23 cellular contexts compared by ENCODE assay signal in the genomic region with DNA sequence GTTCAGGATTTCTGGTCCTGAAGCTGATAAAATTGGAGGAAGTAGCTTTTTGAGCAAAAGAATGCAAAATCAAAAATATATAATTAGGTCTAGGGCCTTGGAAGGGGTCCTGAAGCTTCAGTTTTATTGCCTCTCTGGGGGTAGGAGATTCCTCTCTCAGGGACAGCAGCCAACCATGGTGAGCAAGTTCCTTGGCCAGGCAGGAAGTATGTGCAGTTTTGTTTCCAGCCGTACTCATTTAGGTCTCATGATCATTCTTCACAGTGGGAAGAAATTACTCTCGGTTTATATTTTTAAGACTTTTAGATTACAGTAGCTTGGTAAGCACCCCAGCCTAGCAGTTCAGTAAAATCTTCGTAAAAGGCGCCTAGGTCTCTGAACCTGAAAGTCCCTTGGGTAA. TPM values are rescaled to one million over a fixed set of nuclear protein-coding genes. Genes with fewer than 3 reads are reported as not detected.
DNase-seq lines count a peak whose midpoint lies in the region; ATAC-seq, FAIRE-seq and TF ChIP-seq lines count a peak whose summit lies in the region.
"Had no signal": no experiment of that assay in that cellular context is flagged by ENCODE, and none has a peak within 500 bp of the region (broad histone marks: within the 10 kb centered on the region; RNA-seq: fewer than 3 reads in every experiment).

No MANE protein-coding gene starts in this region.

- ATAC-seq in stimulated activated memory B cell treated with anti-CD40 and anti-IgM and Interleukin-4, amounts not matched to agents 10 μg/mL and 1 μg/mL and 100 μg/mL, for 72 hours: no peak

- POLR2A ChIA-PET in Caco-2 (lab: Charles Lee): interaction anchor here (0.5 kb wide), 1 partner anchor 113 kb away, joined by 3 read pairs; no protein-coding TSS in a partner anchor

- H3K4me1 Mint-ChIP-seq in Caco-2 (ENCODE audit: low read depth, unreplicated experiment): no peaks in the 10 kb centered on the region
- H3K4me1 Mint-ChIP-seq in stimulated activated memory B cell treated with anti-CD40 and anti-IgM and Interleukin-4, amounts not matched to agents 10 μg/mL and 1 μg/mL and 100 μg/mL, for 72 hours: peaks cover 13% of the 10 kb centered on the region
- peaks cover 53% of the 10 kb centered on the region for H3K4me1 Mint-ChIP-seq in activated T-helper 2 cell treated with anti-CD3 and anti-CD28 coated beads, Interferon-gamma antibody, Interleukin-2, Interleukin-4, amounts not matched to agents 10 μg/mL and 5 μg/mL and 100 μg/mL, durations not matched to agents 14 hours and 24 hours and 36 hours (ENCODE audit: low read depth)

- H3K9me3 Mint-ChIP-seq in Caco-2 (ENCODE audit: unreplicated experiment): no peaks in the 10 kb centered on the region
- H3K9me3 Mint-ChIP-seq in stimulated activated memory B cell treated with anti-CD40 and anti-IgM and Interleukin-4, amounts not matched to agents 10 μg/mL and 1 μg/mL and 100 μg/mL, for 72 hours: no peaks in the 10 kb centered on the region
- no peaks in the 10 kb centered on the region for H3K9me3 Mint-ChIP-seq in activated T-helper 2 cell treated with anti-CD3 and anti-CD28 coated beads, Interferon-gamma antibody, Interleukin-2, Interleukin-4, amounts not matched to agents 10 μg/mL and 5 μg/mL and 100 μg/mL, durations not matched to agents 14 hours and 24 hours and 36 hours
- H3K9me3 Mint-ChIP-seq: immature natural killer cell, naive B cell had no signal

- H3K36me3 ChIP-seq in Caco-2 (ENCODE audit: control insufficient read depth, insufficient read depth, low read length): no peaks in the 10 kb centered on the region
- H3K36me3 ChIP-seq: adrenal gland, BE2C, colonic mucosa had no signal

- DNase-seq in GM12891 (ENCODE audit: insufficient read length, low spot score): no peak
- DNase-seq in amniotic epithelial cell (ENCODE audit: low read depth): peak; percentile 4
- peak; percentile 55 for DNase-seq in fibroblast of mammary gland (ENCODE audit: low read depth)
- peak; percentile 69 for DNase-seq in skeletal muscle cell (ENCODE audit: low read depth)
- DNase-seq in Caco-2: no peak
- DNase-seq in DMS 273 (lab: John Stamatoyannopoulos, UW; ENCODE audit: unreplicated experiment): no peak
- DNase-seq in activated T-helper 2 cell treated with anti-CD3 and anti-CD28 coated beads, Interferon-gamma antibody, Interleukin-2, Interleukin-4, amounts not matched to agents 10 μg/mL and 5 μg/mL and 100 μg/mL, durations not matched to agents 14 hours and 24 hours and 36 hours (ENCODE audit: low spot score): no peak
- DNase-seq: activated CD8-positive, alpha-beta T cell treated with anti-CD3 and anti-CD28 coated beads, Interleukin-2, amount 10 ng/mL, durations not matched to agents 7 days and 5 days; BE2C; Calu3; colonic mucosa; immature natural killer cell; KBM-7; naive B cell; NCI-H2029 treated with DMSO at 0.1 percent for 48 hours; NCI-H510A; SHP77 treated with DMSO at 0.1 percent for 48 hours; small intestine; stimulated activated CD4-positive, alpha-beta T cell treated with anti-CD3 and anti-CD28 coated beads, Interleukin-4, amount 100 ng/mL, for 4 hours had no signal

- TF ChIP-seq POLR2A in GM12891 (IDR thresholded peaks at IDR 0.05; ENCODE audit: low read depth, low read length): no peak

- H3K4me1 ChIP-seq in Caco-2: no peaks in the 10 kb centered on the region
- H3K4me1 ChIP-seq: BE2C, colonic mucosa, parathyroid adenoma had no signal

- H3K27ac Mint-ChIP-seq in Caco-2 (ENCODE audit: unreplicated experiment): no peak overlapping the region
- H3K27ac Mint-ChIP-seq in stimulated activated memory B cell treated with anti-CD40 and anti-IgM and Interleukin-4, amounts not matched to agents 10 μg/mL and 1 μg/mL and 100 μg/mL, for 72 hours: no peak overlapping the region
- H3K27ac Mint-ChIP-seq in activated T-helper 2 cell treated with anti-CD3 and anti-CD28 coated beads, Interferon-gamma antibody, Interleukin-2, Interleukin-4, amounts not matched to agents 10 μg/mL and 5 μg/mL and 100 μg/mL, durations not matched to agents 14 hours and 24 hours and 36 hours: no peak overlapping the region
- H3K27ac Mint-ChIP-seq: activated CD8-positive, alpha-beta T cell treated with anti-CD3 and anti-CD28 coated beads, Interleukin-2, amount 10 ng/mL, durations not matched to agents 7 days and 5 days; naive B cell had no signal

- CTCF ChIA-PET in Caco-2 (lab: Charles Lee): no interaction called here

- TF ChIP-seq CTCF in fibroblast of mammary gland (conservative IDR thresholded peaks at IDR 0.05; ENCODE audit: control insufficient read depth, insufficient read depth, low read depth, low read length): no peak
- TF ChIP-seq CTCF in Caco-2 (IDR thresholded peaks at IDR 0.05; ENCODE audit: insufficient read depth in 1 of 2, low read depth in 1 of 2, low read length in 1 of 2, severe bottlenecking in 1 of 2, unreplicated experiment in 1 of 2): no peak

- H3K27me3 Mint-ChIP-seq in Caco-2 (ENCODE audit: insufficient read depth, unreplicated experiment): no peaks in the 10 kb centered on the region
- H3K27me3 Mint-ChIP-seq in stimulated activated memory B cell treated with anti-CD40 and anti-IgM and Interleukin-4, amounts not matched to agents 10 μg/mL and 1 μg/mL and 100 μg/mL, for 72 hours: peaks cover 7% of the 10 kb centered on the region
- H3K27me3 Mint-ChIP-seq in activated T-helper 2 cell treated with anti-CD3 and anti-CD28 coated beads, Interferon-gamma antibody, Interleukin-2, Interleukin-4, amounts not matched to agents 10 μg/mL and 5 μg/mL and 100 μg/mL, durations not matched to agents 14 hours and 24 hours and 36 hours (ENCODE audit: low read depth): peaks cover 35% of the 10 kb centered on the region

- H3K36me3 Mint-ChIP-seq in Caco-2 (ENCODE audit: insufficient read depth, unreplicated experiment): no peaks in the 10 kb centered on the region
- no peaks in the 10 kb centered on the region for H3K36me3 Mint-ChIP-seq in stimulated activated memory B cell treated with anti-CD40 and anti-IgM and Interleukin-4, amounts not matched to agents 10 μg/mL and 1 μg/mL and 100 μg/mL, for 72 hours
- no peaks in the 10 kb centered on the region for H3K36me3 Mint-ChIP-seq in activated T-helper 2 cell treated with anti-CD3 and anti-CD28 coated beads, Interferon-gamma antibody, Interleukin-2, Interleukin-4, amounts not matched to agents 10 μg/mL and 5 μg/mL and 100 μg/mL, durations not matched to agents 14 hours and 24 hours and 36 hours (ENCODE audit: low read depth)
- H3K36me3 Mint-ChIP-seq: immature natural killer cell, naive B cell had no signal

- H3K4me3 ChIP-seq in fibroblast of mammary gland (ENCODE audit: control insufficient read depth, low read depth, low read length) (no peak overlapping the region), skeletal muscle cell (ENCODE audit: low read depth, low read length) (no peak overlapping the region), Caco-2 (ENCODE audit: low read depth, low read length) (no peak overlapping the region)
- H3K4me3 ChIP-seq: adrenal gland, colonic mucosa had no signal

- no TSS peak for BruUV-seq in Caco-2 (replicated peaks; lab: Mats Ljungman, UMichigan)

- FAIRE-seq in GM12891 (lab: Jason Lieb, UNC): peak; percentile 20
- FAIRE-seq: endothelial cell of umbilical vein, small intestine had no signal

- no peak overlapping the region for H3K4me3 Mint-ChIP-seq in Caco-2 (ENCODE audit: unreplicated experiment)
- no peak overlapping the region for H3K4me3 Mint-ChIP-seq in stimulated activated memory B cell treated with anti-CD40 and anti-IgM and Interleukin-4, amounts not matched to agents 10 μg/mL and 1 μg/mL and 100 μg/mL, for 72 hours
- no peak overlapping the region for H3K4me3 Mint-ChIP-seq in activated T-helper 2 cell treated with anti-CD3 and anti-CD28 coated beads, Interferon-gamma antibody, Interleukin-2, Interleukin-4, amounts not matched to agents 10 μg/mL and 5 μg/mL and 100 μg/mL, durations not matched to agents 14 hours and 24 hours and 36 hours (ENCODE audit: low read depth)
- H3K4me3 Mint-ChIP-seq: activated CD8-positive, alpha-beta T cell treated with anti-CD3 and anti-CD28 coated beads, Interleukin-2, amount 10 ng/mL, durations not matched to agents 7 days and 5 days; naive B cell had no signal

- H3K9me3 ChIP-seq in Caco-2: no peaks in the 10 kb centered on the region
- H3K9me3 ChIP-seq: adrenal gland, BE2C, colonic mucosa had no signal

- intact Hi-C loops in Caco-2 (cut with micrococcal nuclease; ENCODE audit: unreplicated experiment): no loop called here
- intact Hi-C loops in activated T-helper 2 cell treated with anti-CD3 and anti-CD28 coated beads, Interferon-gamma antibody, Interleukin-2, Interleukin-4, amounts not matched to agents 10 μg/mL and 5 μg/mL and 100 μg/mL, durations not matched to agents 14 hours and 24 hours and 36 hours (cut with micrococcal nuclease): loop anchor here (2.0 kb wide), 5 partner anchors 13 to 367 kb away; no protein-coding TSS in a partner anchor

- no peaks in the 10 kb centered on the region; the same call in 1 of the 2 replicates for H3K27me3 ChIP-seq in Caco-2 (replicated peaks; ENCODE audit: control insufficient read depth, insufficient read depth, low read length)
- H3K27me3 ChIP-seq: adrenal gland, BE2C, colonic mucosa had no signal

TF ChIP-seq in GM12891, 5 proteins besides CTCF, POLR2A, EP300 and RAD21:
- TF ChIP-seq POLR2AphosphoS5 (IDR thresholded peaks at IDR 0.05; ENCODE audit: low read depth, low read length): no peak
- no peak for TF ChIP-seq SPI1 (IDR thresholded peaks at IDR 0.05; ENCODE audit: low read depth, low read length)
- TF ChIP-seq POU2F2 (IDR thresholded peaks at IDR 0.05; ENCODE audit: low read depth, low read length): no peak
- no peak for TF ChIP-seq TAF1 (IDR thresholded peaks at IDR 0.05; ENCODE audit: low read depth, low read length)
- TF ChIP-seq PAX5 (IDR thresholded peaks at IDR 0.05; ENCODE audit: insufficient read depth, low read length, severe bottlenecking): no peak

RNA-seq across cellular contexts. Expression of gene RAB38, which starts 3.0 kb away (rescaled TPM):
- 5.4 TPM for polyA plus RNA-seq in GM12891 (2012; ENCODE audit: low read depth, missing spikeins)
- 0.41 and 1.2 TPM in 2 replicates for total RNA-seq in Caco-2 (2022)
- total RNA-seq in activated T-helper 2 cell treated with anti-CD3 and anti-CD28 coated beads, Interferon-gamma antibody, Interleukin-2, Interleukin-4, amounts not matched to agents 10 μg/mL and 5 μg/mL and 100 μg/mL, durations not matched to agents 14 hours and 24 hours and 36 hours: 2.0 and 2.3 TPM in 2 replicates

Comparison
In these comparisons a context has a peak if more than half of its experiments do, and no peak if none do; other contexts are left out.
1. DNase-seq: peak in amniotic epithelial cell (single experiment), fibroblast of mammary gland (single experiment) and skeletal muscle cell (single experiment); none in GM12891 (single experiment), Caco-2 (0 of 2), DMS 273 (single experiment) and activated T-helper 2 cell treated with anti-CD3 and anti-CD28 coated beads, Interferon-gamma antibody, Interleukin-2, Interleukin-4, amounts not matched to agents 10 μg/mL and 5 μg/mL and 100 μg/mL, durations not matched to agents 14 hours and 24 hours and 36 hours (single experiment).